Comparison of ENCODE assay signal across 10 cellular contexts in the genomic region with DNA sequence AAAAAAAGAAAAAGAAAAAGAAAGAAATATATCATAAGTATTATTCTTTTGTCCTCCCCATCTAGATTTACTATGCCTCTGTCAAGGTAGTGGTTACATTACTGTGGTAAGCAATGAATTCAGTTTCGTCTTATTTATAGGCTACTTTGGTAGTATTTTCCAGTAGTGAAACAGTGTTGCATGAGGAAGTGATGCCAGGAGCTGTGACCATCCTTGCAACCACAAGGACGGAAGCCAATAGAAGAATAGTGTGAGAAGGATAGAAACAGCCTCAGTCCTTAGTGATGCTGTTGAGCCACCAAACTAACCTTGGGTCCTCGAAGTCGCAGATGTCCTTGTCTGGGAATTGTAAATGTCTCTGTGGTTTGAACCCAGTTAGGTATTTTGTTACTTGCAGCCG.
DNase-seq lines count a peak whose midpoint lies in the region; ATAC-seq and TF ChIP-seq lines count a peak whose summit lies in the region.
"Had no signal": no experiment of that assay in that cellular context is flagged by ENCODE, and none has a peak within 500 bp of the region (broad histone marks: within the 10 kb centered on the region; RNA-seq: fewer than 3 reads in every experiment).

No MANE protein-coding gene starts in this region.

- TF ChIP-seq POLR2A in gastroesophageal sphincter (IDR thresholded peaks at IDR 0.05): no peak

- peaks cover 32 to 71% (median 45%) of the 10 kb centered on the region in 4 donors for H3K4me1 Mint-ChIP-seq in CD4-positive, CD25-positive, alpha-beta regulatory T cell

- TF ChIP-seq EP300 in gastroesophageal sphincter (IDR thresholded peaks at IDR 0.05): no peak

- H3K27ac ChIP-seq in CD4-positive, CD25-positive, alpha-beta regulatory T cell (ENCODE audit: insufficient read depth, low read length, poor library complexity, severe bottlenecking): peak overlapping the region; percentile 79
- no peak overlapping the region for H3K27ac ChIP-seq in gastroesophageal sphincter
- H3K27ac ChIP-seq: pancreas had no signal

- H3K27ac Mint-ChIP-seq in CD4-positive, CD25-positive, alpha-beta regulatory T cell: peak overlapping the region; percentile 73 to 92 (median 88)

- no peak for ATAC-seq in CD4-positive, CD25-positive, alpha-beta regulatory T cell (ENCODE audit: low read depth in 2 of 2)
- ATAC-seq in GM19372 (IDR thresholded peaks at IDR 0.05; ENCODE audit: low read depth, unreplicated experiment) (peak; percentile 47), HG03095 (IDR thresholded peaks at IDR 0.05; ENCODE audit: unreplicated experiment) (peak; percentile 58), gastroesophageal sphincter (no peak)

- H3K36me3 Mint-ChIP-seq in CD4-positive, CD25-positive, alpha-beta regulatory T cell: peaks cover 10% of the 10 kb centered on the region

- H3K27me3 ChIP-seq in CD4-positive, CD25-positive, alpha-beta regulatory T cell (ENCODE audit: control insufficient read depth, insufficient read depth, low read length): no peaks in the 10 kb centered on the region
- H3K27me3 ChIP-seq in gastroesophageal sphincter: no peaks in the 10 kb centered on the region
- H3K27me3 ChIP-seq: pancreas had no signal

- TF ChIP-seq CTCF in gastroesophageal sphincter (IDR thresholded peaks at IDR 0.05): no peak

- 71 to 90% methylated on average over 5 of the region's 5 CpGs for WGBS in gastroesophageal sphincter (ENCODE audit: low coverage in 1 of 2), 2 donors

- H3K36me3 ChIP-seq in CD4-positive, CD25-positive, alpha-beta regulatory T cell (ENCODE audit: control insufficient read depth, insufficient read depth, low read length): no peaks in the 10 kb centered on the region
- peaks cover 0 to under 1% of the 10 kb centered on the region in 2 donors for H3K36me3 ChIP-seq in gastroesophageal sphincter
- H3K36me3 ChIP-seq: pancreas had no signal

- peaks cover 0 to 2% (median 0%) of the 10 kb centered on the region in 7 donors for H3K9me3 Mint-ChIP-seq in CD4-positive, CD25-positive, alpha-beta regulatory T cell

- no peak overlapping the region for H3K4me3 ChIP-seq in CD4-positive, CD25-positive, alpha-beta regulatory T cell (ENCODE audit: low read depth, low read length)
- H3K4me3 ChIP-seq in gastroesophageal sphincter: no peak overlapping the region
- H3K4me3 ChIP-seq: pancreas had no signal

- peaks cover 55% of the 10 kb centered on the region for H3K4me1 ChIP-seq in CD4-positive, CD25-positive, alpha-beta regulatory T cell (ENCODE audit: control insufficient read depth, insufficient read depth, low read length, poor library complexity, severe bottlenecking)
- peaks cover 0 to 28% (median 5%) of the 10 kb centered on the region in 3 donors for H3K4me1 ChIP-seq in gastroesophageal sphincter
- H3K4me1 ChIP-seq: pancreas had no signal

- H3K9me3 ChIP-seq in CD4-positive, CD25-positive, alpha-beta regulatory T cell (ENCODE audit: control insufficient read depth in 2 of 2, low read length in 2 of 2): no peaks in the 10 kb centered on the region
- no peaks in the 10 kb centered on the region for H3K9me3 ChIP-seq in gastroesophageal sphincter
- H3K9me3 ChIP-seq: pancreas had no signal

- no peak for DNase-seq in CD4-positive, CD25-positive, alpha-beta regulatory T cell
- DNase-seq in SKM-1 treated with dmso at 0.1 percent for 144 hours (lab: John Stamatoyannopoulos, UW; ENCODE audit: unreplicated experiment): peak; percentile 19
- no peak for DNase-seq in GM03348 (ENCODE audit: low spot score)
- no peak for DNase-seq in amniotic stem cell (lab: John Stamatoyannopoulos, UW)
- no peak for DNase-seq in amygdala (lab: John Stamatoyannopoulos, UW)
- DNase-seq: NCI-H2029, pancreas had no signal

- H3K27me3 Mint-ChIP-seq in CD4-positive, CD25-positive, alpha-beta regulatory T cell: peaks cover 5% of the 10 kb centered on the region

- peak overlapping the region in 2 of 4 donors; percentile 66 to 69 for H3K4me3 Mint-ChIP-seq in CD4-positive, CD25-positive, alpha-beta regulatory T cell

Comparison
In these comparisons a context has a peak if more than half of its experiments do, and no peak if none do; other contexts are left out.
1. ATAC-seq: peak in GM19372 (single experiment) and HG03095 (single experiment); none in CD4-positive, CD25-positive, alpha-beta regulatory T cell (0 of 2) and gastroesophageal sphincter (single experiment).